Comparison of ENCODE assay signal across 1 cellular context in the genomic region with DNA sequence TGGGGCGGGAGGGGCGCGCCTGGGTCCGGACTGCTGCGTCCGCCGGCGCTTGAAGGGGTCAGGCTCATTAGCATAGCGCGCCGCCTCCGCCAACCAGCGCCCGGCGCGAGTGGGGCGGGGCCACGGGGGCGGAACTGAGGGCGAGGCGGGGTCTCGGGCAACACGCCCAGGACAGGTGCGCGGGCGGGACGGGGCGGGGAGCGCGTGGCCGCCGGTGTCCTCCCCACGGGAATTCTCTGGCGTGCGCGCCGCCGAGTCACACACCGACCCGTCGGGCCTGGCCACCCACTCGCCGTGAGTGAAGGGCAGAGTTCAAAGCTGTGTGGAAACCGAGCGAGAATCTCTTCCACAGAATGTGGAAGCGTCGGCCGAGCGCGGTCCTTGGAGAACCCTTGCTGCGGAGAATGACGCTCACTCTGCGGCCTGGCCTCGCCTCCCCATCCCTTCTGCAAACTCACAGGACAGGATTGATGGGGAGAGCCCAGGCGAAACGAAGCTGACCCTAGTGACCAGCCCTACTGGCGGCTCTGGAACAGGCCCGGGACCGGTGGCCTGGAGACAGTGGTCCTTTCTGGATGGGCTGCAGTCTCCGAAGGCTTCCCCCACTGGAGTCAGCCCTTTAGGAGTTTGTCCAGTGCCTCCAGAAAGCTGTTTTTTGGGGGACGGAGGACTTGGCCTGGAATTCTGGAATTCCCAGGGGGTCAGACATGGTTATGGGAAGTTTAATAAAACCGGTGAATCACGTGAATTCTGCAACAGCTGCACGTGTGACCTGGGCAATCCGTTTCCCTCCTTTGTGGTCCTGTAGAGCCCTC.
TF ChIP-seq lines count a peak whose summit lies in the region.

A gene (minus strand): TSS at position 69 of the 815 bp plus-strand sequence. CDS start 101 bp downstream, outside the sequence.

TF ChIP-seq in GM12878, 131 proteins besides CTCF, POLR2A, EP300 and RAD21 (continued from another document):
- TF ChIP-seq SPI1 (IDR thresholded peaks at IDR 0.05; ENCODE audit: borderline replicate concordance, insufficient read depth, low read depth, low read length) (peak; percentile 27; the same call in 1 of the 2 replicates), TCF7 (IDR thresholded peaks at IDR 0.05; ENCODE audit: borderline replicate concordance) (no peak), SP1 (IDR thresholded peaks at IDR 0.05; ENCODE audit: low read depth, low read length) (peak; percentile 48), NR2C1 (IDR thresholded peaks at IDR 0.05) (no peak; the same call in 1 of the 2 replicates), IKZF1 (conservative IDR thresholded peaks at IDR 0.05) (peak; percentile 72), SMC3 (IDR thresholded peaks at IDR 0.05; ENCODE audit: borderline replicate concordance, low read length) (no peak), PAX5 (IDR thresholded peaks at IDR 0.05; ENCODE audit: borderline replicate concordance, low read depth, low read length) (peak; percentile 37; the same call in 1 of the 2 replicates)
- TF ChIP-seq, protein P1, sequence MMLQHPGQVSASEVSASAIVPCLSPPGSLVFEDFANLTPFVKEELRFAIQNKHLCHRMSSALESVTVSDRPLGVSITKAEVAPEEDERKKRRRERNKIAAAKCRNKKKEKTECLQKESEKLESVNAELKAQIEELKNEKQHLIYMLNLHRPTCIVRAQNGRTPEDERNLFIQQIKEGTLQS (IDR thresholded peaks at IDR 0.05; ENCODE audit: borderline replicate concordance, extremely low read depth, low read depth, low read length) = no peak
- TF ChIP-seq, protein P2, sequence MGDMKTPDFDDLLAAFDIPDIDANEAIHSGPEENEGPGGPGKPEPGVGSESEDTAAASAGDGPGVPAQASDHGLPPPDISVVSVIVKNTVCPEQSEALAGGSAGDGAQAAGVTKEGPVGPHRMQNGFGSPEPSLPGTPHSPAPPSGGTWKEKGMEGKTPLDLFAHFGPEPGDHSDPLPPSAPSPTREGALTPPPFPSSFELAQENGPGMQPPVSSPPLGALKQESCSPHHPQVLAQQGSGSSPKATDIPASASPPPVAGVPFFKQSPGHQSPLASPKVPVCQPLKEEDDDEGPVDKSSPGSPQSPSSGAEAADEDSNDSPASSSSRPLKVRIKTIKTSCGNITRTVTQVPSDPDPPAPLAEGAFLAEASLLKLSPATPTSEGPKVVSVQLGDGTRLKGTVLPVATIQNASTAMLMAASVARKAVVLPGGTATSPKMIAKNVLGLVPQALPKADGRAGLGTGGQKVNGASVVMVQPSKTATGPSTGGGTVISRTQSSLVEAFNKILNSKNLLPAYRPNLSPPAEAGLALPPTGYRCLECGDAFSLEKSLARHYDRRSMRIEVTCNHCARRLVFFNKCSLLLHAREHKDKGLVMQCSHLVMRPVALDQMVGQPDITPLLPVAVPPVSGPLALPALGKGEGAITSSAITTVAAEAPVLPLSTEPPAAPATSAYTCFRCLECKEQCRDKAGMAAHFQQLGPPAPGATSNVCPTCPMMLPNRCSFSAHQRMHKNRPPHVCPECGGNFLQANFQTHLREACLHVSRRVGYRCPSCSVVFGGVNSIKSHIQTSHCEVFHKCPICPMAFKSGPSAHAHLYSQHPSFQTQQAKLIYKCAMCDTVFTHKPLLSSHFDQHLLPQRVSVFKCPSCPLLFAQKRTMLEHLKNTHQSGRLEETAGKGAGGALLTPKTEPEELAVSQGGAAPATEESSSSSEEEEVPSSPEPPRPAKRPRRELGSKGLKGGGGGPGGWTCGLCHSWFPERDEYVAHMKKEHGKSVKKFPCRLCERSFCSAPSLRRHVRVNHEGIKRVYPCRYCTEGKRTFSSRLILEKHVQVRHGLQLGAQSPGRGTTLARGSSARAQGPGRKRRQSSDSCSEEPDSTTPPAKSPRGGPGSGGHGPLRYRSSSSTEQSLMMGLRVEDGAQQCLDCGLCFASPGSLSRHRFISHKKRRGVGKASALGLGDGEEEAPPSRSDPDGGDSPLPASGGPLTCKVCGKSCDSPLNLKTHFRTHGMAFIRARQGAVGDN (IDR thresholded peaks at IDR 0.05) = peak; percentile 55; the same call in 1 of the 2 replicates
TF ChIP-seq in GM12878: peak in this region for 12.
